ENCODE assay signal across 8 cellular contexts in genomic region chr1:16514107-16515055, GRCh38. TPM values are rescaled to one million over a fixed set of nuclear protein-coding genes. Genes with fewer than 3 reads are reported as not detected.
DNase-seq lines count a peak whose midpoint lies in the region; TF ChIP-seq lines count a peak whose summit lies in the region.
"Not testable (repeated sequence)": the region's sequence is repeated elsewhere in the genome, so short reads cannot be mapped to it uniquely, and the experiment has no call there.

RNU1-1 (minus strand) TSS chr1:16514285.

- not testable (repeated sequence) for H3K4me1 Mint-ChIP-seq in activated naive CD8-positive, alpha-beta T cell treated with anti-CD3 and anti-CD28 coated beads for 36 hours

- H3K27me3 Mint-ChIP-seq in activated naive CD8-positive, alpha-beta T cell treated with anti-CD3 and anti-CD28 coated beads for 36 hours = peaks cover 22% of the 10 kb centered on the region

- not testable (repeated sequence) for H3K27me3 ChIP-seq in HAP-1 (ENCODE audit: low read depth)

- not testable (repeated sequence) for H3K4me3 Mint-ChIP-seq in activated naive CD8-positive, alpha-beta T cell treated with anti-CD3 and anti-CD28 coated beads for 36 hours

- not testable (repeated sequence) for H3K4me1 ChIP-seq in HAP-1

- in situ Hi-C loops in HAP-1 (cut with MboI; ENCODE audit: low sequenced_read_pairs) = not testable (repeated sequence)

- not testable (repeated sequence) for H3K27ac Mint-ChIP-seq in activated naive CD8-positive, alpha-beta T cell treated with anti-CD3 and anti-CD28 coated beads for 36 hours

- not testable (repeated sequence) for TF ChIP-seq CTCF in AG04449 (IDR thresholded peaks at IDR 0.05; ENCODE audit: insufficient read depth, low read length, missing control alignments)

- CTCF ChIA-PET in AG04449 (lab: Yijun Ruan, JAX) = not testable (repeated sequence)

- not testable (repeated sequence) for H3K36me3 ChIP-seq in HAP-1 (replicated peaks)

- not testable (repeated sequence) for H3K9me3 Mint-ChIP-seq in activated naive CD8-positive, alpha-beta T cell treated with anti-CD3 and anti-CD28 coated beads for 36 hours

- POLR2A ChIA-PET in AG04449 (lab: Yijun Ruan, JAX) = interaction anchor here (0.7 to 2.1 kb wide), 5 partner anchors 14 to 391 kb away, joined by 3 to 13 read pairs (median 6); partner anchors contain the start of gene RNU1-2

- H3K36me3 Mint-ChIP-seq in activated naive CD8-positive, alpha-beta T cell treated with anti-CD3 and anti-CD28 coated beads for 36 hours = not testable (repeated sequence)

- DNase-seq in AG04449 (ENCODE audit: low read depth, low spot score) = not testable (repeated sequence)
- DNase-seq in HAP-1 (ENCODE audit: low spot score in 2 of 2) (peak in 1 of 2 experiments; percentile 69), NCI-H2196 treated with DMSO at 0.1 percent for 48 hours (lab: John Stamatoyannopoulos, UW; ENCODE audit: unreplicated experiment) (peak; percentile 36), T-helper 9 cell (peak; percentile 70), fibroblast of peridontal ligament (ENCODE audit: extremely low read depth) (peak; percentile 89), middle frontal gyrus (ENCODE audit: extremely low spot score, low spot score) (peak; percentile 27)
- DNase-seq in activated naive CD8-positive, alpha-beta T cell treated with anti-CD3 and anti-CD28 coated beads for 36 hours = peak; percentile 75
- peak; percentile 65 to 76 for DNase-seq in stimulated activated CD4-positive, alpha-beta T cell treated with anti-CD3 and anti-CD28 coated beads, Interleukin-2, amount 100 ng/mL, for 24 hours

- H3K9me3 ChIP-seq in HAP-1 = not testable (repeated sequence)

- H3K4me3 ChIP-seq in AG04449 (ENCODE audit: low read depth, low read length) (peak within 1 kb of the TSS; percentile 46), HAP-1 (peak within 1 kb of the TSS; percentile 32)

RNA-seq across cellular contexts. Expression of gene RNU1-1, which starts in this region (rescaled TPM):
- 100 to 1,000 TPM; 874 to 961 TPM for total RNA-seq in activated naive CD8-positive, alpha-beta T cell treated with anti-CD3 and anti-CD28 coated beads for 36 hours
